In the genomic region with DNA sequence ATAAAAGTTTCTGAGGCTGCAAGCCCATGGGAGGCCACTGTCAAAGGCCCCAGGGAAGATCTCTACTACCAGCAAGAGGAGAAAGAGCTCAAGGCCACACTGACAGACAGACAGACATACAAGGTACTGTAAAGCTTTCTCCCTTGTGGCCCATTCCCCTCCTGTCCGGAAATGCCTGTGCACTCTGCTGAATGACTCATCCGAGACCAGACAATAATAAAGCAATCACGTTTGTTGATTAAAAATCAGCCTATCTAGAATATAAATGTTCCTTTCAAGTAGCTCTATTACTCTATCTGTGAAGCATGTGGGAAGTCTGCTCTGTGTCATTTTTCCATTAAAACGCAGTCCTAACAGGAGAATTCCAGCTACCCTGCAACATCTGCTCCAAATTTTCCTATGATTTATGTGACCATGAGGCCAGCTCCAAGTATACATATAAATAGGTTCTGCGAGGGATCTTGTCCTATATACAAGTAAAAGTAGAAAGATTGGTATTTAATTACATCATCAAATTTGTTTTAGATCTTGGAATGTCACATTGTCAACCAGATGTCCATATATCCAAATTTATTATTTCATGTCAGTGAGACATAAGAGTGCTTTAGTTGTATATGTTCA, we compare ENCODE assay signal across 12 cellular contexts. TPM values are rescaled to one million over a fixed set of nuclear protein-coding genes. Genes with fewer than 3 reads are reported as not detected.
DNase-seq lines count a peak whose midpoint lies in the region; ATAC-seq and TF ChIP-seq lines count a peak whose summit lies in the region.
"Had no signal": no experiment of that assay in that cellular context is flagged by ENCODE, and none has a peak within 500 bp of the region (broad histone marks: within the 10 kb centered on the region; RNA-seq: fewer than 3 reads in every experiment).

No MANE protein-coding gene starts in this region.

- H3K27me3 ChIP-seq in brain microvascular endothelial cell (replicated peaks): no peaks in the 10 kb centered on the region

- no peak overlapping the region for H3K4me3 Mint-ChIP-seq in activated T-cell treated with anti-CD3 and anti-CD28 coated beads, Interleukin-2, amount 50 U/mL, for 72 hours
- H3K4me3 Mint-ChIP-seq: activated T-cell treated with anti-CD3 and anti-CD28 coated beads, Interleukin-2, amount 50 U/mL, for 24 hours had no signal

- no peaks in the 10 kb centered on the region for H3K36me3 Mint-ChIP-seq in activated T-cell treated with anti-CD3 and anti-CD28 coated beads, Interleukin-2, amount 50 U/mL, for 72 hours (ENCODE audit: insufficient read depth in 2 of 2)

- H3K27me3 Mint-ChIP-seq in activated T-cell treated with anti-CD3 and anti-CD28 coated beads, Interleukin-2, amount 50 U/mL, for 72 hours (ENCODE audit: low read depth): peaks cover 17% of the 10 kb centered on the region

- in situ Hi-C loops in brain microvascular endothelial cell (cut with HindIII; ENCODE audit: low pct_ligation_motif_present, low sequenced_read_pairs): no loop called here

- no peaks in the 10 kb centered on the region for H3K36me3 ChIP-seq in brain microvascular endothelial cell (replicated peaks)
- no peaks in the 10 kb centered on the region for H3K36me3 ChIP-seq in urinary bladder (ENCODE audit: insufficient read depth)

- ATAC-seq in Right ventricle myocardium superior (ENCODE audit: poor library complexity) (peak; percentile 46), GM21367 (IDR thresholded peaks at IDR 0.05; ENCODE audit: unreplicated experiment) (no peak)
- ATAC-seq in activated T-cell treated with anti-CD3 and anti-CD28 coated beads, Interleukin-2, amount 50 U/mL, for 72 hours (replicated peaks in 1 of 2): no peak

- H3K4me1 Mint-ChIP-seq in activated T-cell treated with anti-CD3 and anti-CD28 coated beads, Interleukin-2, amount 50 U/mL, for 72 hours (ENCODE audit: low read depth): no peaks in the 10 kb centered on the region

- H3K27ac Mint-ChIP-seq in activated T-cell treated with anti-CD3 and anti-CD28 coated beads, Interleukin-2, amount 50 U/mL, for 72 hours: no peak overlapping the region
- H3K27ac Mint-ChIP-seq: activated T-cell treated with anti-CD3 and anti-CD28 coated beads, Interleukin-2, amount 50 U/mL, for 24 hours had no signal

- intact Hi-C loops in Right ventricle myocardium superior (cut with DNase I) (no loop called here), cardiac septum (cut with DNase I) (no loop called here)

- 13% methylated on average over 5 of the region's 5 CpGs for WGBS in urinary bladder

- H3K9me3 Mint-ChIP-seq in activated T-cell treated with anti-CD3 and anti-CD28 coated beads, Interleukin-2, amount 50 U/mL, for 72 hours: peaks cover 0 to 4% of the 10 kb centered on the region in 2 donors
- H3K9me3 Mint-ChIP-seq: activated T-cell treated with anti-CD3 and anti-CD28 coated beads, Interleukin-2, amount 50 U/mL, for 24 hours had no signal

- H3K27ac ChIP-seq in brain microvascular endothelial cell (peak overlapping the region; percentile 71), urinary bladder (ENCODE audit: low read depth) (peak overlapping the region; percentile 27)

- no peak for TF ChIP-seq CTCF in brain microvascular endothelial cell (IDR thresholded peaks at IDR 0.05; ENCODE audit: low read depth, low read length, missing control alignments)

- H3K4me1 ChIP-seq in urinary bladder (ENCODE audit: insufficient read depth): peaks cover 3% of the 10 kb centered on the region

- DNase-seq in Right ventricle myocardium superior (no peak), cardiac septum (ENCODE audit: low spot score) (no peak), brain microvascular endothelial cell (peak; percentile 84), left kidney (ENCODE audit: low read depth, low spot score) (peak; percentile 71), NCI-H2029 (lab: John Stamatoyannopoulos, UW) (no peak)
- no peak for DNase-seq in activated T-cell treated with anti-CD3 and anti-CD28 coated beads, Interleukin-2, amount 50 U/mL, for 72 hours
- DNase-seq: activated T-cell treated with anti-CD3 and anti-CD28 coated beads, Interleukin-2, amount 50 U/mL, for 24 hours; cortex of kidney; NCI-H774; stimulated activated CD8-positive, alpha-beta memory T cell treated with anti-CD3 and anti-CD28 coated beads, Interleukin-4, amount 100 ng/mL, for 48 hours had no signal

- no peak overlapping the region for H3K4me3 ChIP-seq in brain microvascular endothelial cell (ENCODE audit: low read depth, low read length)
- no peak overlapping the region for H3K4me3 ChIP-seq in urinary bladder (ENCODE audit: low read depth, low read length)

RNA-seq across cellular contexts. Expression of gene TGFBI, which starts 34.8 kb away (rescaled TPM):
- total RNA-seq in Right ventricle myocardium superior: 49.9 TPM
- total RNA-seq in cardiac septum: 46.9 TPM
- 394 TPM for total RNA-seq in urinary bladder
- polyA plus RNA-seq in urinary bladder: 220 TPM
- not detected for total RNA-seq in activated T-cell treated with anti-CD3 and anti-CD28 coated beads, Interleukin-2, amount 50 U/mL, for 72 hours

RNA-seq across cellular contexts. Expression of gene LECT2, which starts 39.2 kb away (rescaled TPM):
- total RNA-seq in Right ventricle myocardium superior (not detected), cardiac septum (not detected), urinary bladder (not detected)
- not detected for polyA plus RNA-seq in urinary bladder
- total RNA-seq in activated T-cell treated with anti-CD3 and anti-CD28 coated beads, Interleukin-2, amount 50 U/mL, for 72 hours: not detected

Comparison
In these comparisons a context has a peak if more than half of its experiments do, and no peak if none do; other contexts are left out.
1. DNase-seq: peak in brain microvascular endothelial cell (single experiment) and left kidney (single experiment); none in Right ventricle myocardium superior (single experiment), cardiac septum (single experiment), NCI-H2029 (single experiment) and activated T-cell treated with anti-CD3 and anti-CD28 coated beads, Interleukin-2, amount 50 U/mL, for 72 hours (0 of 2).
2. RNA of gene TGFBI, which starts 34.8 kb away (total RNA-seq): 394 TPM in urinary bladder (single experiment), 49.9 TPM in Right ventricle myocardium superior (single experiment) and 46.9 TPM in cardiac septum (single experiment); not detected in activated T-cell treated with anti-CD3 and anti-CD28 coated beads, Interleukin-2, amount 50 U/mL, for 72 hours; every median in the first group is over 10 times any median in the second.